In the genomic region with DNA sequence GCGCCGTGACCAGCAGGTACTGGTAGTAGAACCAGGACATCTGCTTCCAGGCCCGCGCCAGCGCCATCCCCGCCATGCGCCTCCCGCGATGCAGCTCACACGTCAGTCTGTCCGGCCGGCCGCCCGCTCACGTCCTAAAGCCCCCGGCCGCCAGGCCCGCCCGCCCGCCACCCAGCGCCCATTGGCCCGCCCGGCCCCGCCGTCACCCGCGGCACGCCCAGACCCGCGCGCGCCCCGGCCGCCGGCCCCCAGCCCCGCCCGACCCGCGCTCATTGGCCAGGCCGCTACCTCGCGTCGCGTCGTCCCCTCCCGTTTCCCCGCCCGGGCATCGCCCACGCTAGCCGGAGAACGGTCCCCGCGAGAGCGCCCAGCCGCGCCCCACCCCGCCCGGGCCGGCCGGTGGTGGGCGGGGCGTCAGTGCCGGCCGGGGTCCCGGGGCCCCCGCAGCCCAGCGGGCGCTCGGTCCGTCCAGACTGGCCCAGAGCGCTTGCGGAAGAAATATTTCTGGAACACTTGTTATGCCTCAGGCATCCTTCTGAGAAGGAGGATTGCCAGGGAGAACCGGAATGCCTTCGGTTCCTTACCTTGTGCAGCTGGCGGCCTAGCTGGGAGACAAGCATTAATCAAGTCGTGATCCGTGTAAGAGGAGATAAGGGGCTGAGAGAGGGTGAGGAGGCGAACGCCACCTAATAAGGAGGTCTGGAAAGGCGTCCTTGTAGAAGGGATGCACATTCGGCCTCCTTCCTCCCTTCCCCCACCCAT, we compare ENCODE assay signal across 1 cellular context.
TF ChIP-seq lines count a peak whose summit lies in the region.

A gene with protein sequence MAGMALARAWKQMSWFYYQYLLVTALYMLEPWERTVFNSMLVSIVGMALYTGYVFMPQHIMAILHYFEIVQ (minus strand): TSS at position 109 of the 762 bp plus-strand sequence. CDS start 33 bp downstream, at position 76.

TF ChIP-seq in HEK293, 187 proteins besides CTCF, POLR2A, EP300 and RAD21 (continued from another document):
- TF ChIP-seq, protein P1, sequence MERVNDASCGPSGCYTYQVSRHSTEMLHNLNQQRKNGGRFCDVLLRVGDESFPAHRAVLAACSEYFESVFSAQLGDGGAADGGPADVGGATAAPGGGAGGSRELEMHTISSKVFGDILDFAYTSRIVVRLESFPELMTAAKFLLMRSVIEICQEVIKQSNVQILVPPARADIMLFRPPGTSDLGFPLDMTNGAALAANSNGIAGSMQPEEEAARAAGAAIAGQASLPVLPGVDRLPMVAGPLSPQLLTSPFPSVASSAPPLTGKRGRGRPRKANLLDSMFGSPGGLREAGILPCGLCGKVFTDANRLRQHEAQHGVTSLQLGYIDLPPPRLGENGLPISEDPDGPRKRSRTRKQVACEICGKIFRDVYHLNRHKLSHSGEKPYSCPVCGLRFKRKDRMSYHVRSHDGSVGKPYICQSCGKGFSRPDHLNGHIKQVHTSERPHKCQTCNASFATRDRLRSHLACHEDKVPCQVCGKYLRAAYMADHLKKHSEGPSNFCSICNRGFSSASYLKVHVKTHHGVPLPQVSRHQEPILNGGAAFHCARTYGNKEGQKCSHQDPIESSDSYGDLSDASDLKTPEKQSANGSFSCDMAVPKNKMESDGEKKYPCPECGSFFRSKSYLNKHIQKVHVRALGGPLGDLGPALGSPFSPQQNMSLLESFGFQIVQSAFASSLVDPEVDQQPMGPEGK (tag by site-specific recombination; IDR thresholded peaks at IDR 0.05): peak; percentile 50; the same call in 1 of the 2 replicates
- TF ChIP-seq KLF1 (tag by site-specific recombination; IDR thresholded peaks at IDR 0.05): 0 out of 2 replicates have a peak, but pooled peaks have one; percentile 21
- TF ChIP-seq, protein P2, sequence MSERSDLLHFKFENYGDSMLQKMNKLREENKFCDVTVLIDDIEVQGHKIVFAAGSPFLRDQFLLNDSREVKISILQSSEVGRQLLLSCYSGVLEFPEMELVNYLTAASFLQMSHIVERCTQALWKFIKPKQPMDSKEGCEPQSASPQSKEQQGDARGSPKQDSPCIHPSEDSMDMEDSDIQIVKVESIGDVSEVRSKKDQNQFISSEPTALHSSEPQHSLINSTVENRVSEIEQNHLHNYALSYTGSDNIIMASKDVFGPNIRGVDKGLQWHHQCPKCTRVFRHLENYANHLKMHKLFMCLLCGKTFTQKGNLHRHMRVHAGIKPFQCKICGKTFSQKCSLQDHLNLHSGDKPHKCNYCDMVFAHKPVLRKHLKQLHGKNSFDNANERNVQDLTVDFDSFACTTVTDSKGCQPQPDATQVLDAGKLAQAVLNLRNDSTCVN (tag by site-specific recombination; optimal IDR thresholded peaks at IDR 0.05): peak; percentile 80
- 0 out of 2 replicates have a peak, but pooled peaks have one; percentile 6 for TF ChIP-seq SP2 (tag by site-specific recombination; IDR thresholded peaks at IDR 0.05)
- TF ChIP-seq SP3 (tag by site-specific recombination; IDR thresholded peaks at IDR 0.05): peak; percentile 32; the same call in 1 of the 2 replicates
- TF ChIP-seq, protein P3, sequence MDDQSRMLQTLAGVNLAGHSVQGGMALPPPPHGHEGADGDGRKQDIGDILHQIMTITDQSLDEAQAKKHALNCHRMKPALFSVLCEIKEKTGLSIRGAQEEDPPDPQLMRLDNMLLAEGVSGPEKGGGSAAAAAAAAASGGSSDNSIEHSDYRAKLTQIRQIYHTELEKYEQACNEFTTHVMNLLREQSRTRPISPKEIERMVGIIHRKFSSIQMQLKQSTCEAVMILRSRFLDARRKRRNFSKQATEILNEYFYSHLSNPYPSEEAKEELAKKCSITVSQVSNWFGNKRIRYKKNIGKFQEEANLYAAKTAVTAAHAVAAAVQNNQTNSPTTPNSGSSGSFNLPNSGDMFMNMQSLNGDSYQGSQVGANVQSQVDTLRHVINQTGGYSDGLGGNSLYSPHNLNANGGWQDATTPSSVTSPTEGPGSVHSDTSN (CRISPR knock-in tag; IDR thresholded peaks at IDR 0.05): peak; percentile 42; the same call in 1 of the 2 replicates
- peak; percentile 68; the same call in 1 of the 2 replicates for TF ChIP-seq ZNF335 (tag by site-specific recombination; conservative IDR thresholded peaks at IDR 0.05)
- TF ChIP-seq ZBTB48 (tag by site-specific recombination; IDR thresholded peaks at IDR 0.05): peak; percentile 74; the same call in 1 of the 2 replicates
- peak; percentile 28; the same call in 1 of the 2 replicates for TF ChIP-seq ZNF391 (tag by site-specific recombination; IDR thresholded peaks at IDR 0.05; ENCODE audit: borderline replicate concordance, low read depth)
- TF ChIP-seq ZNF202 (tag by site-specific recombination; IDR thresholded peaks at IDR 0.05; ENCODE audit: borderline replicate concordance): no peak
- peak; percentile 95 for TF ChIP-seq ZBTB20 (tag by site-specific recombination; IDR thresholded peaks at IDR 0.05)
- no peak for TF ChIP-seq ZNF544 (tag by site-specific recombination; IDR thresholded peaks at IDR 0.05)
- TF ChIP-seq, protein P4, sequence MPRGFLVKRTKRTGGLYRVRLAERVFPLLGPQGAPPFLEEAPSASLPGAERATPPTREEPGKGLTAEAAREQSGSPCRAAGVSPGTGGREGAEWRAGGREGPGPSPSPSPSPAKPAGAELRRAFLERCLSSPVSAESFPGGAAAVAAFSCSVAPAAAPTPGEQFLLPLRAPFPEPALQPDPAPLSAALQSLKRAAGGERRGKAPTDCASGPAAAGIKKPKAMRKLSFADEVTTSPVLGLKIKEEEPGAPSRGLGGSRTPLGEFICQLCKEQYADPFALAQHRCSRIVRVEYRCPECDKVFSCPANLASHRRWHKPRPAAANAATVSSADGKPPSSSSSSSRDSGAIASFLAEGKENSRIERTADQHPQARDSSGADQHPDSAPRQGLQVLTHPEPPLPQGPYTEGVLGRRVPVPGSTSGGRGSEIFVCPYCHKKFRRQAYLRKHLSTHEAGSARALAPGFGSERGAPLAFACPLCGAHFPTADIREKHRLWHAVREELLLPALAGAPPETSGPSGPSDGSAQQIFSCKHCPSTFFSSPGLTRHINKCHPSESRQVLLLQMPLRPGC (tag by site-specific recombination; IDR thresholded peaks at IDR 0.05): peak; percentile 47; the same call in 1 of the 2 replicates
- TF ChIP-seq ZBTB17 (tag by site-specific recombination; IDR thresholded peaks at IDR 0.05): peak; percentile 49; the same call in 1 of the 2 replicates
- TF ChIP-seq, protein P5, sequence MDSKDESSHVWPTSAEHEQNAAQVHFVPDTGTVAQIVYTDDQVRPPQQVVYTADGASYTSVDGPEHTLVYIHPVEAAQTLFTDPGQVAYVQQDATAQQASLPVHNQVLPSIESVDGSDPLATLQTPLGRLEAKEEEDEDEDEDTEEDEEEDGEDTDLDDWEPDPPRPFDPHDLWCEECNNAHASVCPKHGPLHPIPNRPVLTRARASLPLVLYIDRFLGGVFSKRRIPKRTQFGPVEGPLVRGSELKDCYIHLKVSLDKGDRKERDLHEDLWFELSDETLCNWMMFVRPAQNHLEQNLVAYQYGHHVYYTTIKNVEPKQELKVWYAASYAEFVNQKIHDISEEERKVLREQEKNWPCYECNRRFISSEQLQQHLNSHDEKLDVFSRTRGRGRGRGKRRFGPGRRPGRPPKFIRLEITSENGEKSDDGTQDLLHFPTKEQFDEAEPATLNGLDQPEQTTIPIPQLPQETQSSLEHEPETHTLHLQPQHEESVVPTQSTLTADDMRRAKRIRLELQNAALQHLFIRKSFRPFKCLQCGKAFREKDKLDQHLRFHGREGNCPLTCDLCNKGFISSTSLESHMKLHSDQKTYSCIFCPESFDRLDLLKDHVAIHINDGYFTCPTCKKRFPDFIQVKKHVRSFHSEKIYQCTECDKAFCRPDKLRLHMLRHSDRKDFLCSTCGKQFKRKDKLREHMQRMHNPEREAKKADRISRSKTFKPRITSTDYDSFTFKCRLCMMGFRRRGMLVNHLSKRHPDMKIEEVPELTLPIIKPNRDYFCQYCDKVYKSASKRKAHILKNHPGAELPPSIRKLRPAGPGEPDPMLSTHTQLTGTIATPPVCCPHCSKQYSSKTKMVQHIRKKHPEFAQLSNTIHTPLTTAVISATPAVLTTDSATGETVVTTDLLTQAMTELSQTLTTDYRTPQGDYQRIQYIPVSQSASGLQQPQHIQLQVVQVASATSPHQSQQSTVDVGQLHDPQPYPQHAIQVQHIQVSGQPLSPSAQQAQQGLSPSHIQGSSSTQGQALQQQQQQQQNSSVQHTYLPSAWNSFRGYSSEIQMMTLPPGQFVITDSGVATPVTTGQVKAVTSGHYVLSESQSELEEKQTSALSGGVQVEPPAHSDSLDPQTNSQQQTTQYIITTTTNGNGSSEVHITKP (tag by site-specific recombination; IDR thresholded peaks at IDR 0.05): no peak
- peak; percentile 64; the same call in 1 of the 2 replicates for TF ChIP-seq ZXDB (tag by site-specific recombination; IDR thresholded peaks at IDR 0.05)
- 0 out of 2 replicates have a peak, but pooled peaks have one; percentile 8 for TF ChIP-seq IKZF3 (tag by site-specific recombination; IDR thresholded peaks at IDR 0.05)
- TF ChIP-seq, protein P6, sequence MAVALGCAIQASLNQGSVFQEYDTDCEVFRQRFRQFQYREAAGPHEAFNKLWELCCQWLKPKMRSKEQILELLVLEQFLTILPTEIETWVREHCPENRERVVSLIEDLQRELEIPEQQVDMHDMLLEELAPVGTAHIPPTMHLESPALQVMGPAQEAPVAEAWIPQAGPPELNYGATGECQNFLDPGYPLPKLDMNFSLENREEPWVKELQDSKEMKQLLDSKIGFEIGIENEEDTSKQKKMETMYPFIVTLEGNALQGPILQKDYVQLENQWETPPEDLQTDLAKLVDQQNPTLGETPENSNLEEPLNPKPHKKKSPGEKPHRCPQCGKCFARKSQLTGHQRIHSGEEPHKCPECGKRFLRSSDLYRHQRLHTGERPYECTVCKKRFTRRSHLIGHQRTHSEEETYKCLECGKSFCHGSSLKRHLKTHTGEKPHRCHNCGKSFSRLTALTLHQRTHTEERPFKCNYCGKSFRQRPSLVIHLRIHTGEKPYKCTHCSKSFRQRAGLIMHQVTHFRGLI (tag by site-specific recombination; IDR thresholded peaks at IDR 0.05): no peak
- peak; percentile 61; the same call in 1 of the 2 replicates for TF ChIP-seq KLF16 (tag by site-specific recombination; IDR thresholded peaks at IDR 0.05)
- 0 out of 2 replicates have a peak, but pooled peaks have one; percentile 30 for TF ChIP-seq ZSCAN23 (tag by site-specific recombination; IDR thresholded peaks at IDR 0.05)
- TF ChIP-seq ZNF776 (tag by site-specific recombination; IDR thresholded peaks at IDR 0.05; ENCODE audit: borderline replicate concordance): no peak
- peak; percentile 72; the same call in 1 of the 2 replicates for TF ChIP-seq ZEB2 (tag by site-specific recombination; IDR thresholded peaks at IDR 0.05)
